ENCODE assay signal across 15 cellular contexts in genomic region chr2:60518567-60518966, GRCh38. TPM values are rescaled to one million over a fixed set of nuclear protein-coding genes. Genes with fewer than 3 reads are reported as not detected.
DNase-seq lines count a peak whose midpoint lies in the region; ATAC-seq and TF ChIP-seq lines count a peak whose summit lies in the region.
"Had no signal": no experiment of that assay in that cellular context is flagged by ENCODE, and none has a peak within 500 bp of the region (broad histone marks: within the 10 kb centered on the region; RNA-seq: fewer than 3 reads in every experiment).

No MANE protein-coding gene starts in this region.

- H2BK12ac ChIP-seq in mesenchymal stem cell (ENCODE audit: low read length in 2 of 2): no peak overlapping the region

- H3K27me3 ChIP-seq in GM23338 (ENCODE audit: insufficient read depth): no peaks in the 10 kb centered on the region
- H3K27me3 ChIP-seq in mesenchymal stem cell (ENCODE audit: control insufficient read depth in 1 of 2, insufficient read depth in 1 of 2, low read length in 2 of 2): peaks cover 0 to 2% of the 10 kb centered on the region in 2 experiments
- H3K27me3 ChIP-seq: Peyer's patch had no signal

- H3K27ac ChIP-seq in GM23338 (ENCODE audit: low read depth): peak overlapping the region; percentile 91; the same call in 1 of the 2 replicates
- peak overlapping the region; percentile 79 for H3K27ac ChIP-seq in VCaP
- H3K27ac ChIP-seq in mesenchymal stem cell (ENCODE audit: low read length, poor library complexity, severe bottlenecking): no peak overlapping the region
- H3K27ac ChIP-seq: Peyer's patch had no signal

- H3K27ac Mint-ChIP-seq in GM23338: peak overlapping the region; percentile 55
- H3K27ac Mint-ChIP-seq in stimulated activated naive B cell treated with anti-CD40 and anti-IgM and Interleukin-4, amounts not matched to agents 10 μg/mL and 1 μg/mL and 100 μg/mL, for 72 hours: peak overlapping the region; percentile 85
- H3K27ac Mint-ChIP-seq in activated CD4-positive, alpha-beta memory T cell treated with anti-CD3 and anti-CD28 coated beads for 36 hours: no peak overlapping the region

- H4K8ac ChIP-seq in mesenchymal stem cell (ENCODE audit: low read length): no peak overlapping the region

- no peak overlapping the region for H3K4me3 Mint-ChIP-seq in GM23338
- no peak overlapping the region for H3K4me3 Mint-ChIP-seq in stimulated activated naive B cell treated with anti-CD40 and anti-IgM and Interleukin-4, amounts not matched to agents 10 μg/mL and 1 μg/mL and 100 μg/mL, for 72 hours
- no peak overlapping the region for H3K4me3 Mint-ChIP-seq in activated CD4-positive, alpha-beta memory T cell treated with anti-CD3 and anti-CD28 coated beads for 36 hours

- H3K9me3 ChIP-seq in mesenchymal stem cell (ENCODE audit: control insufficient read depth, low read length): no peaks in the 10 kb centered on the region
- H3K9me3 ChIP-seq: Peyer's patch had no signal

- ATAC-seq in GM23338 (no peak), GM18517 (IDR thresholded peaks at IDR 0.05; ENCODE audit: unreplicated experiment) (no peak)
- no peak for ATAC-seq in stimulated activated naive B cell treated with anti-CD40 and anti-IgM and Interleukin-4, amounts not matched to agents 10 μg/mL and 1 μg/mL and 100 μg/mL, for 72 hours (replicated peaks)

- H3K27me3 Mint-ChIP-seq in GM23338 (ENCODE audit: insufficient read depth, low read depth, poor library complexity): peaks cover 19% of the 10 kb centered on the region
- H3K27me3 Mint-ChIP-seq in stimulated activated naive B cell treated with anti-CD40 and anti-IgM and Interleukin-4, amounts not matched to agents 10 μg/mL and 1 μg/mL and 100 μg/mL, for 72 hours: no peaks in the 10 kb centered on the region
- H3K27me3 Mint-ChIP-seq in activated CD4-positive, alpha-beta memory T cell treated with anti-CD3 and anti-CD28 coated beads for 36 hours: peaks cover 13% of the 10 kb centered on the region

- H3K36me3 Mint-ChIP-seq in GM23338 (ENCODE audit: low read depth): peaks cover 34% of the 10 kb centered on the region
- H3K36me3 Mint-ChIP-seq in stimulated activated naive B cell treated with anti-CD40 and anti-IgM and Interleukin-4, amounts not matched to agents 10 μg/mL and 1 μg/mL and 100 μg/mL, for 72 hours: peaks cover 49 to 62% of the 10 kb centered on the region in 2 donors
- H3K36me3 Mint-ChIP-seq in activated CD4-positive, alpha-beta memory T cell treated with anti-CD3 and anti-CD28 coated beads for 36 hours: no peaks in the 10 kb centered on the region

- H2AFZ ChIP-seq in GM23338 (no peak overlapping the region), mesenchymal stem cell (ENCODE audit: low read depth, low read length) (no peak overlapping the region)

- peak overlapping the region; percentile 64; the same call in 1 of the 2 replicates for H3K4me2 ChIP-seq in GM23338
- H3K4me2 ChIP-seq in mesenchymal stem cell (ENCODE audit: low read length, poor library complexity, severe bottlenecking): no peak overlapping the region

- peaks cover 95% of the 10 kb centered on the region for H3K4me1 ChIP-seq in GM23338 (ENCODE audit: insufficient read depth)
- H3K4me1 ChIP-seq in mesenchymal stem cell (ENCODE audit: control insufficient read depth, insufficient read depth, low read depth, low read length): peaks cover 25% of the 10 kb centered on the region

- peaks cover 23% of the 10 kb centered on the region for H4K20me1 ChIP-seq in GM23338 (replicated peaks; ENCODE audit: insufficient read depth)

- 0 out of 2 replicates have a peak, but pooled peaks cover 3% of the 10 kb centered on the region for H3K9me2 ChIP-seq in GM23338 (ENCODE audit: insufficient read depth)

- CTCF ChIA-PET in activated CD4-positive, alpha-beta memory T cell treated with anti-CD3 and anti-CD28 coated beads for 36 hours (lab: Charles Lee): no interaction called here

- no peak overlapping the region for H2BK15ac ChIP-seq in mesenchymal stem cell (ENCODE audit: low read depth, poor library complexity, severe bottlenecking)

- H3K18ac ChIP-seq in mesenchymal stem cell (ENCODE audit: low read depth in 1 of 2, low read length in 2 of 2): no peak overlapping the region

- H3K9me3 Mint-ChIP-seq in GM23338: no peaks in the 10 kb centered on the region
- no peaks in the 10 kb centered on the region for H3K9me3 Mint-ChIP-seq in stimulated activated naive B cell treated with anti-CD40 and anti-IgM and Interleukin-4, amounts not matched to agents 10 μg/mL and 1 μg/mL and 100 μg/mL, for 72 hours
- H3K9me3 Mint-ChIP-seq in activated CD4-positive, alpha-beta memory T cell treated with anti-CD3 and anti-CD28 coated beads for 36 hours: no peaks in the 10 kb centered on the region

- H3K4ac ChIP-seq in mesenchymal stem cell (ENCODE audit: low read depth in 1 of 2, low read length in 2 of 2): no peak overlapping the region

- peaks cover 82% of the 10 kb centered on the region for H3K4me1 Mint-ChIP-seq in GM23338
- H3K4me1 Mint-ChIP-seq in stimulated activated naive B cell treated with anti-CD40 and anti-IgM and Interleukin-4, amounts not matched to agents 10 μg/mL and 1 μg/mL and 100 μg/mL, for 72 hours: peaks cover 75 to 87% of the 10 kb centered on the region in 2 donors
- no peaks in the 10 kb centered on the region for H3K4me1 Mint-ChIP-seq in activated CD4-positive, alpha-beta memory T cell treated with anti-CD3 and anti-CD28 coated beads for 36 hours (ENCODE audit: low read depth)

- peaks cover 99% of the 10 kb centered on the region for H3K79me2 ChIP-seq in GM23338 (replicated peaks; ENCODE audit: insufficient read depth)

- POLR2A ChIA-PET in activated CD4-positive, alpha-beta memory T cell treated with anti-CD3 and anti-CD28 coated beads for 36 hours (lab: Charles Lee): no interaction called here

- H3K4me3 ChIP-seq in GM23338 (no peak overlapping the region), mesenchymal stem cell (ENCODE audit: insufficient read depth in 1 of 2, low read depth in 1 of 2, low read length in 2 of 2) (no peak overlapping the region)
- H3K4me3 ChIP-seq: Peyer's patch had no signal

- 84% methylated on average over 7 of the region's 7 CpGs for WGBS in mesenchymal stem cell

- H4K91ac ChIP-seq in mesenchymal stem cell (ENCODE audit: low read length): no peak overlapping the region

- DNase-seq in GM23338 (ENCODE audit: low spot score) (no peak), mesenchymal stem cell (no peak)
- no peak for DNase-seq in stimulated activated naive B cell treated with anti-CD40 and anti-IgM and Interleukin-4, amounts not matched to agents 10 μg/mL and 1 μg/mL and 100 μg/mL, for 72 hours
- DNase-seq in activated CD4-positive, alpha-beta memory T cell treated with anti-CD3 and anti-CD28 coated beads for 36 hours: no peak
- DNase-seq in effector CD4-positive, alpha-beta T cell: no peak
- DNase-seq: DMS79, GF-D8, Karpas-422, MM.1S, NCI-H2029, NCI-H524, Peyer's patch, SHP77 had no signal

- H3K9ac ChIP-seq in mesenchymal stem cell (ENCODE audit: low read length): no peak overlapping the region

- H3K36me3 ChIP-seq in GM23338 (ENCODE audit: insufficient read depth) (no peaks in the 10 kb centered on the region), mesenchymal stem cell (ENCODE audit: control insufficient read depth in 1 of 2, insufficient read depth in 2 of 2, low read depth in 1 of 2, low read length in 2 of 2) (no peaks in the 10 kb centered on the region)
- H3K36me3 ChIP-seq: Peyer's patch had no signal

- peaks cover 31% of the 10 kb centered on the region for H3K79me1 ChIP-seq in mesenchymal stem cell (replicated peaks; ENCODE audit: low read length, poor library complexity, severe bottlenecking)

- peak overlapping the region; percentile 34 for H2AK5ac ChIP-seq in mesenchymal stem cell (ENCODE audit: low read length, severe bottlenecking)

- H2BK5ac ChIP-seq in mesenchymal stem cell (ENCODE audit: low read depth, low read length, poor library complexity, severe bottlenecking): no peak overlapping the region

- TF ChIP-seq CTCF in GM23338 (conservative IDR thresholded peaks at IDR 0.05; ENCODE audit: low read depth in 2 of 2) (no peak), VCaP (conservative IDR thresholded peaks at IDR 0.05) (no peak)

- H3K14ac ChIP-seq in mesenchymal stem cell (ENCODE audit: low read length in 2 of 2): no peak overlapping the region

- intact Hi-C loops in activated CD4-positive, alpha-beta memory T cell treated with anti-CD3 and anti-CD28 coated beads for 36 hours (cut with micrococcal nuclease): no loop called here

- no peaks in the 10 kb centered on the region for H3F3A ChIP-seq in GM23338 (replicated peaks; ENCODE audit: low read depth)

- no peak overlapping the region for H2BK120ac ChIP-seq in mesenchymal stem cell (ENCODE audit: low read depth, low read length)

- H3K23ac ChIP-seq in mesenchymal stem cell (ENCODE audit: low read length in 2 of 2): no peak overlapping the region

TF ChIP-seq in GM23338, 12 proteins besides CTCF, POLR2A, EP300 and RAD21 (continues in another document):
- TF ChIP-seq ZNF331 (CRISPR knock-in tag; IDR thresholded peaks at IDR 0.05; ENCODE audit: low read depth): no peak
- TF ChIP-seq POLR2AphosphoS5 (IDR thresholded peaks at IDR 0.05; ENCODE audit: low read depth): no peak

RNA-seq across cellular contexts. Expression of gene BCL11A, which starts 34.9 kb away (rescaled TPM):
- total RNA-seq in GM23338 (2014; rRNA removed; shearing (Covaris generic)): 49.2 and 57.5 TPM in 2 replicates
- polyA plus RNA-seq in GM23338 (2016; fragmentation: Nextera tagmentation; extraction: Ambion mirVana): 72.5 and 77.6 TPM in 2 replicates
- polyA plus RNA-seq in mesenchymal stem cell (2013, experiment 1 of 2): 1.1 TPM
- polyA plus RNA-seq in mesenchymal stem cell (2013, experiment 2 of 2): 1.1 TPM
- not detected for total RNA-seq in activated CD4-positive, alpha-beta memory T cell treated with anti-CD3 and anti-CD28 coated beads for 36 hours

Comparison
In these comparisons a context has a peak if more than half of its experiments do, and no peak if none do; other contexts are left out.
1. RNA of gene BCL11A, which starts 34.9 kb away (total RNA-seq): 49.2 to 57.5 TPM in GM23338; not detected in activated CD4-positive, alpha-beta memory T cell treated with anti-CD3 and anti-CD28 coated beads for 36 hours; every median in the first group is over 10 times any median in the second.